In the genomic region with DNA sequence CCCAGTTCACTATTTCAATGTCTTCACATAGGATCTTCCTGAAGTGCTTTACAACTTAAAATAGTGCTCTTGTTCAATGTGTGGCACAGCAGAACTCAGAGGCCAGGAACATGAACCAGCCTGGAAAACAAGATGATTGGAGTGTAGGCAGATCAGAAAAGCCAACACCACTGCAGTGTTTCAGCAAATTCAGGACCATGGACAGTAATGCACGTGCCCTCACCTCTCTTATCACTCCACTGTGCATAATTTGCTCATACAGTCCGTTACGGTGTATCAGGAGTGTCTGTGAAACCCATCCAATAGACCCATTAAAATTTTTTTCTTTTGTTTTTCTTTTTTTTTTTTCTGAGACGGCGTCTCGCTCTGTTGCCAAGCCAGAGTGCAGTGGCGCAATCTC, we compare ENCODE assay signal across 8 cellular contexts. TPM values are rescaled to one million over a fixed set of nuclear protein-coding genes. Genes with fewer than 3 reads are reported as not detected.
A peak's percentile ranks its signal among the peaks of the same experiment; 100 is the strongest.
DNase-seq lines count a peak whose midpoint lies in the region; ATAC-seq and TF ChIP-seq lines count a peak whose summit lies in the region.
"Had no signal": no experiment of that assay in that cellular context is flagged by ENCODE, and none has a peak within 500 bp of the region (broad histone marks: within the 10 kb centered on the region; RNA-seq: fewer than 3 reads in every experiment).

No MANE protein-coding gene starts in this region.

- H3K36me3 ChIP-seq in HCT116 (ENCODE audit: control insufficient read depth in 1 of 2, insufficient read depth in 2 of 2, low read length in 2 of 2), result no peaks in the 10 kb centered on the region
- no peaks in the 10 kb centered on the region for H3K36me3 ChIP-seq in PC-3 (ENCODE audit: low read depth, low read length)

- H3K4me3 Mint-ChIP-seq in activated T-helper 17 cell treated with anti-CD3 and anti-CD28 coated beads, Interleukin-2, amount 50 U/mL, for 72 hours, result no peak overlapping the region
- H3K4me3 Mint-ChIP-seq: immature natural killer cell had no signal

- H3K9me2 ChIP-seq in HCT116 (ENCODE audit: insufficient read depth) (no peaks in the 10 kb centered on the region), PC-3 (replicated peaks; ENCODE audit: low read length) (no peaks in the 10 kb centered on the region)

- H4K20me1 ChIP-seq in HCT116 (ENCODE audit: insufficient read depth) (no peaks in the 10 kb centered on the region), PC-3 (ENCODE audit: low read length) (no peaks in the 10 kb centered on the region)

- peaks cover 20% of the 10 kb centered on the region for H3K27me3 Mint-ChIP-seq in activated T-helper 17 cell treated with anti-CD3 and anti-CD28 coated beads, Interleukin-2, amount 50 U/mL, for 72 hours

- no peaks in the 10 kb centered on the region for H3K79me2 ChIP-seq in HCT116 (ENCODE audit: insufficient read depth, low read length)
- H3K79me2 ChIP-seq in PC-3 (ENCODE audit: low read length), result no peaks in the 10 kb centered on the region

- no peak for ATAC-seq in HCT116
- no peak for ATAC-seq in PC-3
- ATAC-seq in GM21423 (IDR thresholded peaks at IDR 0.05; ENCODE audit: unreplicated experiment), result no peak
- ATAC-seq in GM21529 (IDR thresholded peaks at IDR 0.05; ENCODE audit: unreplicated experiment), result no peak
- ATAC-seq in activated T-helper 17 cell treated with anti-CD3 and anti-CD28 coated beads, Interleukin-2, amount 50 U/mL, for 72 hours (replicated peaks), result no peak

- H3K9me3 ChIP-seq in HCT116 (ENCODE audit: control insufficient read depth in 1 of 2, insufficient read depth in 1 of 2, low read depth in 1 of 2, low read length in 2 of 2), result peaks cover 0 to 5% of the 10 kb centered on the region in 2 experiments; a peak in 1 of 4 replicates
- H3K9me3 ChIP-seq in PC-3 (ENCODE audit: low read length), result no peaks in the 10 kb centered on the region

- DNase-seq in HCT116 (ENCODE audit: low read depth, low spot score) (no peak), PC-3 (peak; percentile 6), erythroblast (lab: John Stamatoyannopoulos, UW) (peak; percentile 41 to 46), retina (peak; percentile 37)
- DNase-seq: immature natural killer cell had no signal

- H3K36me3 Mint-ChIP-seq in activated T-helper 17 cell treated with anti-CD3 and anti-CD28 coated beads, Interleukin-2, amount 50 U/mL, for 72 hours (ENCODE audit: low read depth), result no peaks in the 10 kb centered on the region
- H3K36me3 Mint-ChIP-seq: immature natural killer cell had no signal

- H3K9me3 Mint-ChIP-seq in activated T-helper 17 cell treated with anti-CD3 and anti-CD28 coated beads, Interleukin-2, amount 50 U/mL, for 72 hours, result peaks cover 8% of the 10 kb centered on the region

- H3F3A ChIP-seq in PC-3 (ENCODE audit: low read length, unreplicated experiment), result no peaks in the 10 kb centered on the region

- POLR2A ChIA-PET in HCT116 (lab: Charles Lee) (no interaction called here), PC-3 (lab: Charles Lee; ENCODE audit: unreplicated experiment) (no interaction called here)

- intact Hi-C loops in HCT116 (cut with micrococcal nuclease), result no loop called here
- intact Hi-C loops in PC-3 (cut with micrococcal nuclease), result no loop called here

- no peak overlapping the region for H3K27ac ChIP-seq in HCT116 (ENCODE audit: low read depth, low read length)
- H3K27ac ChIP-seq in PC-3 (ENCODE audit: low read length), result no peak overlapping the region

- RAD21 ChIA-PET in HCT116 (lab: Charles Lee; ENCODE audit: low non-redundant PET in 1 of 2, low total read pairs in 2 of 2, uncharacterized antibody in 2 of 2, unreplicated experiment in 2 of 2), result no interaction called here

- H3K4me1 ChIP-seq in HCT116 (ENCODE audit: control insufficient read depth in 1 of 2, insufficient read depth in 2 of 2, low read length in 2 of 2), result no peaks in the 10 kb centered on the region
- no peaks in the 10 kb centered on the region for H3K4me1 ChIP-seq in PC-3 (ENCODE audit: insufficient read depth, low read length)

- CTCF ChIA-PET in HCT116 (lab: Charles Lee) (no interaction called here), PC-3 (lab: Charles Lee) (no interaction called here)

- no peaks in the 10 kb centered on the region for H3K4me1 Mint-ChIP-seq in activated T-helper 17 cell treated with anti-CD3 and anti-CD28 coated beads, Interleukin-2, amount 50 U/mL, for 72 hours
- H3K4me1 Mint-ChIP-seq: immature natural killer cell had no signal

- H2AFZ ChIP-seq in HCT116 (ENCODE audit: low read depth, low read length, poor library complexity, severe bottlenecking) (no peak overlapping the region), PC-3 (ENCODE audit: low read length) (no peak overlapping the region)

- no peak for TF ChIP-seq RAD21 in HCT116 (IDR thresholded peaks at IDR 0.05; ENCODE audit: low read depth)

- H3K9ac ChIP-seq in HCT116 (ENCODE audit: low read length) (no peak overlapping the region), PC-3 (ENCODE audit: low read length) (no peak overlapping the region)

- TF ChIP-seq CTCF in HCT116 (IDR thresholded peaks at IDR 0.05 in 2 of 3, conservative IDR thresholded peaks at IDR 0.05 in 1 of 3; ENCODE audit: borderline replicate concordance in 1 of 3, insufficient read depth in 1 of 3, low read depth in 2 of 3, low read length in 2 of 3) (no peak), PC-3 (conservative IDR thresholded peaks at IDR 0.05; ENCODE audit: low read depth, low read length) (no peak)

- H3K27me3 ChIP-seq in HCT116 (ENCODE audit: insufficient read depth, low read length), result no peaks in the 10 kb centered on the region
- H3K27me3 ChIP-seq in PC-3 (ENCODE audit: low read length), result no peaks in the 10 kb centered on the region

- no peak overlapping the region for H3K4me3 ChIP-seq in HCT116 (replicated peaks in 1 of 2; ENCODE audit: low read depth in 1 of 2, low read length in 2 of 2)
- no peak overlapping the region for H3K4me3 ChIP-seq in PC-3 (ENCODE audit: low read length)

- H3K27ac Mint-ChIP-seq in activated T-helper 17 cell treated with anti-CD3 and anti-CD28 coated beads, Interleukin-2, amount 50 U/mL, for 72 hours, result no peak overlapping the region
- H3K27ac Mint-ChIP-seq: immature natural killer cell had no signal

- BruUV-seq in HCT116 (replicated peaks; lab: Mats Ljungman, UMichigan) (no TSS peak), PC-3 (replicated peaks; lab: Mats Ljungman, UMichigan) (no TSS peak)

- no peak for TF ChIP-seq POLR2A in HCT116 (IDR thresholded peaks at IDR 0.05; ENCODE audit: borderline replicate concordance, extremely low read depth, insufficient read depth, insufficient read length)
- no peak for TF ChIP-seq POLR2A in erythroblast (IDR thresholded peaks at IDR 0.05; ENCODE audit: low read length)

- H3K4me2 ChIP-seq in HCT116 (ENCODE audit: low read length) (no peak overlapping the region), PC-3 (ENCODE audit: low read length) (no peak overlapping the region)

TF ChIP-seq in HCT116, 20 proteins besides CTCF, POLR2A, EP300 and RAD21:
- no peak for TF ChIP-seq YY1 (IDR thresholded peaks at IDR 0.05; ENCODE audit: extremely low read depth, insufficient replicate concordance, low read depth, low read length)
- TF ChIP-seq, protein P1, sequence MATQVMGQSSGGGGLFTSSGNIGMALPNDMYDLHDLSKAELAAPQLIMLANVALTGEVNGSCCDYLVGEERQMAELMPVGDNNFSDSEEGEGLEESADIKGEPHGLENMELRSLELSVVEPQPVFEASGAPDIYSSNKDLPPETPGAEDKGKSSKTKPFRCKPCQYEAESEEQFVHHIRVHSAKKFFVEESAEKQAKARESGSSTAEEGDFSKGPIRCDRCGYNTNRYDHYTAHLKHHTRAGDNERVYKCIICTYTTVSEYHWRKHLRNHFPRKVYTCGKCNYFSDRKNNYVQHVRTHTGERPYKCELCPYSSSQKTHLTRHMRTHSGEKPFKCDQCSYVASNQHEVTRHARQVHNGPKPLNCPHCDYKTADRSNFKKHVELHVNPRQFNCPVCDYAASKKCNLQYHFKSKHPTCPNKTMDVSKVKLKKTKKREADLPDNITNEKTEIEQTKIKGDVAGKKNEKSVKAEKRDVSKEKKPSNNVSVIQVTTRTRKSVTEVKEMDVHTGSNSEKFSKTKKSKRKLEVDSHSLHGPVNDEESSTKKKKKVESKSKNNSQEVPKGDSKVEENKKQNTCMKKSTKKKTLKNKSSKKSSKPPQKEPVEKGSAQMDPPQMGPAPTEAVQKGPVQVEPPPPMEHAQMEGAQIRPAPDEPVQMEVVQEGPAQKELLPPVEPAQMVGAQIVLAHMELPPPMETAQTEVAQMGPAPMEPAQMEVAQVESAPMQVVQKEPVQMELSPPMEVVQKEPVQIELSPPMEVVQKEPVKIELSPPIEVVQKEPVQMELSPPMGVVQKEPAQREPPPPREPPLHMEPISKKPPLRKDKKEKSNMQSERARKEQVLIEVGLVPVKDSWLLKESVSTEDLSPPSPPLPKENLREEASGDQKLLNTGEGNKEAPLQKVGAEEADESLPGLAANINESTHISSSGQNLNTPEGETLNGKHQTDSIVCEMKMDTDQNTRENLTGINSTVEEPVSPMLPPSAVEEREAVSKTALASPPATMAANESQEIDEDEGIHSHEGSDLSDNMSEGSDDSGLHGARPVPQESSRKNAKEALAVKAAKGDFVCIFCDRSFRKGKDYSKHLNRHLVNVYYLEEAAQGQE (IDR thresholded peaks at IDR 0.05; ENCODE audit: low read depth), result peak; percentile 72

RNA-seq across cellular contexts. Expression of a gene that starts 27.6 kb away (rescaled TPM):
- total RNA-seq in HCT116 (2021; ENCODE audit: unreplicated experiment), result 10.9 TPM
- polyA plus RNA-seq in HCT116 (2012), result 5.6 and 7.1 TPM in 2 replicates
- 4.3 and 9.4 TPM in 2 replicates for total RNA-seq in PC-3 (2014; rRNA removed)
- 10 to 100 TPM; 19.4 to 44.2 TPM for total RNA-seq in activated T-helper 17 cell treated with anti-CD3 and anti-CD28 coated beads, Interleukin-2, amount 50 U/mL, for 72 hours
